ENCODE assay signal across 8 cellular contexts in genomic region chr16:84526794-84527485, GRCh38. TPM values are rescaled to one million over a fixed set of nuclear protein-coding genes. Genes with fewer than 3 reads are reported as not detected.
A peak's percentile ranks its signal among the peaks of the same experiment; 100 is the strongest.
DNase-seq lines count a peak whose midpoint lies in the region; ATAC-seq and TF ChIP-seq lines count a peak whose summit lies in the region.

No MANE protein-coding gene starts in this region.

- peak overlapping the region in 1 of 2 experiments; percentile 11 for H3K18ac ChIP-seq in mesenchymal stem cell (ENCODE audit: low read depth in 1 of 2, low read length in 2 of 2)

- H2BK12ac ChIP-seq in mesenchymal stem cell (ENCODE audit: low read length in 2 of 2): peak overlapping the region; percentile 28 to 45

- H3K9ac ChIP-seq in mesenchymal stem cell (ENCODE audit: low read length): peak overlapping the region; percentile 75

- H4K91ac ChIP-seq in mesenchymal stem cell (ENCODE audit: low read length): peak overlapping the region; percentile 52

- no peak overlapping the region for H2AFZ ChIP-seq in mesenchymal stem cell (ENCODE audit: low read depth, low read length)

- no peak overlapping the region for H3K23ac ChIP-seq in mesenchymal stem cell (ENCODE audit: low read length in 2 of 2)

- no peak for TF ChIP-seq CTCF in thoracic aorta (IDR thresholded peaks at IDR 0.05)

- H3K4me2 ChIP-seq in mesenchymal stem cell (ENCODE audit: low read length, poor library complexity, severe bottlenecking): no peak overlapping the region

- WGBS in ectodermal cell, 2 experiments: 54 to 56% methylated on average over 25 of the region's 25 CpGs
- WGBS in mesenchymal stem cell: 78% methylated on average over 25 of the region's 25 CpGs

- no peak overlapping the region for H2BK5ac ChIP-seq in mesenchymal stem cell (ENCODE audit: low read depth, low read length, poor library complexity, severe bottlenecking)

- no peak overlapping the region for H2AK5ac ChIP-seq in mesenchymal stem cell (ENCODE audit: low read length, severe bottlenecking)

- DNase-seq in NCI-H524 (lab: John Stamatoyannopoulos, UW): peak; percentile 73 to 94
- no peak for DNase-seq in mesenchymal stem cell
- no peak for DNase-seq in thoracic aorta (ENCODE audit: low spot score)
- DNase-seq in HK-2 (ENCODE audit: unreplicated experiment): no peak
- no peak for DNase-seq in globus pallidus (ENCODE audit: low spot score)
- DNase-seq in activated naive CD4-positive, alpha-beta T cell (lab: John Stamatoyannopoulos, UW): no peak
- no peak for DNase-seq in occipital lobe (lab: John Stamatoyannopoulos, UW)

- H4K8ac ChIP-seq in mesenchymal stem cell (ENCODE audit: low read length): peak overlapping the region; percentile 1

- H3K14ac ChIP-seq in mesenchymal stem cell (ENCODE audit: low read length in 2 of 2): no peak overlapping the region

- no peak overlapping the region for H3K4me3 ChIP-seq in ectodermal cell (ENCODE audit: insufficient read depth, low read depth, low read length)
- H3K4me3 ChIP-seq in mesenchymal stem cell (ENCODE audit: insufficient read depth in 1 of 2, low read depth in 1 of 2, low read length in 2 of 2): peak overlapping the region in 1 of 2 experiments; percentile 54
- peak overlapping the region; percentile 65 for H3K4me3 ChIP-seq in thoracic aorta

- peaks cover 25% of the 10 kb centered on the region for H3K4me1 ChIP-seq in ectodermal cell (ENCODE audit: control insufficient read depth, insufficient read depth, low read length)
- H3K4me1 ChIP-seq in mesenchymal stem cell (ENCODE audit: control insufficient read depth, insufficient read depth, low read depth, low read length): peaks cover 15% of the 10 kb centered on the region
- peaks cover 20 to 47% of the 10 kb centered on the region in 2 donors for H3K4me1 ChIP-seq in thoracic aorta (ENCODE audit: control insufficient read depth in 1 of 2, low read depth in 2 of 2)

- peak; percentile 41 for ATAC-seq in thoracic aorta (ENCODE audit: insufficient number of reproducible peaks, low FRiP score, low read depth)

- H2BK120ac ChIP-seq in mesenchymal stem cell (ENCODE audit: low read depth, low read length): no peak overlapping the region

- H3K36me3 ChIP-seq in ectodermal cell (ENCODE audit: control insufficient read depth, insufficient read depth, low read length) (no peaks in the 10 kb centered on the region), mesenchymal stem cell (ENCODE audit: control insufficient read depth in 1 of 2, insufficient read depth in 2 of 2, low read depth in 1 of 2, low read length in 2 of 2) (no peaks in the 10 kb centered on the region), thoracic aorta (no peaks in the 10 kb centered on the region)

- H3K4ac ChIP-seq in mesenchymal stem cell (ENCODE audit: low read depth in 1 of 2, low read length in 2 of 2): no peak overlapping the region

- H3K27me3 ChIP-seq in ectodermal cell (ENCODE audit: control insufficient read depth, insufficient read depth, low read length, poor library complexity, severe bottlenecking) (no peaks in the 10 kb centered on the region), mesenchymal stem cell (ENCODE audit: control insufficient read depth in 1 of 2, insufficient read depth in 1 of 2, low read length in 2 of 2) (no peaks in the 10 kb centered on the region), thoracic aorta (replicated peaks; ENCODE audit: insufficient read depth) (no peaks in the 10 kb centered on the region)

- no peak overlapping the region for H2BK15ac ChIP-seq in mesenchymal stem cell (ENCODE audit: low read depth, poor library complexity, severe bottlenecking)

- no peaks in the 10 kb centered on the region for H3K79me1 ChIP-seq in mesenchymal stem cell (replicated peaks; ENCODE audit: low read length, poor library complexity, severe bottlenecking)

- H3K9me3 ChIP-seq in ectodermal cell (ENCODE audit: control insufficient read depth, low read length) (peaks cover 3% of the 10 kb centered on the region), mesenchymal stem cell (ENCODE audit: control insufficient read depth, low read length) (peaks cover 4% of the 10 kb centered on the region), thoracic aorta (no peaks in the 10 kb centered on the region)

- peak overlapping the region; percentile 91 for H3K27ac ChIP-seq in ectodermal cell (ENCODE audit: insufficient read depth, low read depth, low read length, poor library complexity, severe bottlenecking)
- H3K27ac ChIP-seq in mesenchymal stem cell (ENCODE audit: low read length, poor library complexity, severe bottlenecking): no peak overlapping the region
- peak overlapping the region; percentile 55 to 71 for H3K27ac ChIP-seq in thoracic aorta

RNA-seq across cellular contexts. Expression of gene MEAK7, which starts 22.5 kb away (rescaled TPM):
- polyA plus RNA-seq in ectodermal cell (2013, experiment 1 of 4): 23.0 TPM
- 27.0 TPM for polyA plus RNA-seq in ectodermal cell (2013, experiment 2 of 4)
- polyA plus RNA-seq in ectodermal cell (2013, experiment 3 of 4): 15.2 TPM
- polyA plus RNA-seq in ectodermal cell (2013, experiment 4 of 4): 16.7 TPM
- polyA plus RNA-seq in mesenchymal stem cell (2013, experiment 1 of 2): 13.8 TPM
- 14.8 TPM for polyA plus RNA-seq in mesenchymal stem cell (2013, experiment 2 of 2)
- 10 to 100 TPM; 13.8 to 23.2 TPM for total RNA-seq in thoracic aorta
- total RNA-seq in occipital lobe: 12.8 TPM

Comparison
In these comparisons a context has a peak if more than half of its experiments do, and no peak if none do; other contexts are left out.
1. DNase-seq: peak in NCI-H524 (2 of 2); none in mesenchymal stem cell (single experiment), thoracic aorta (single experiment), HK-2 (single experiment), globus pallidus (single experiment), activated naive CD4-positive, alpha-beta T cell (0 of 4) and occipital lobe (single experiment).